22 cellular contexts compared by ENCODE assay signal in the genomic region with DNA sequence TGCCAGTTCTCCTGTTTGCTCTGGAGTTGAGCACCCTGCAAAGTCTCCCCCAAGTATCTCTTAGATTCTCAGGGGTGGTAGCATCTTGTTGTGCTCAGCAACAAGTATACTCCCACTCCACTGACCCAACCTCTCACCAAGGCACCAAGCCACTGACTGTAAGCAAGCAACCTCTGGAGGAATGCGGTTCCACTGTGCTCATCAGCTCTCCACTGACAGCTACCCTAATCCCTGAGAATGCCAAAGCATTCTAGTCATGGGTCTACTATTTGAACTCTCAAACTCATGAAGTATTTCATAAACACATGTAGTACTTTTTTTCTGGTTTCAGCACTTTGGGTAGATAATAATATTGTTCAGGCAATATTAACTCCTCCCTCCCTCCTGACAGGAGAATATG.
A peak's percentile ranks its signal among the peaks of the same experiment; 100 is the strongest.
DNase-seq lines count a peak whose midpoint lies in the region; TF ChIP-seq lines count a peak whose summit lies in the region.
"Had no signal": no experiment of that assay in that cellular context is flagged by ENCODE, and none has a peak within 500 bp of the region (broad histone marks: within the 10 kb centered on the region; RNA-seq: fewer than 3 reads in every experiment).

No MANE protein-coding gene starts in this region.

- TF ChIP-seq CTCF in AG04450 (IDR thresholded peaks at IDR 0.05; ENCODE audit: low read depth, low read length) = no peak
- TF ChIP-seq CTCF in choroid plexus epithelial cell (conservative IDR thresholded peaks at IDR 0.05; ENCODE audit: low read depth, low read length) = no peak
- TF ChIP-seq CTCF in H9 (conservative IDR thresholded peaks at IDR 0.05) = no peak

- H4K5ac ChIP-seq in H9 (ENCODE audit: insufficient read length, low read depth, low read length) = no peak overlapping the region

- no peak overlapping the region for H3K14ac ChIP-seq in H9 (ENCODE audit: insufficient read depth, low read length)

- POLR2A ChIA-PET in AG04450 (lab: Yijun Ruan, JAX) = no interaction called here
- POLR2A ChIA-PET in activated CD4-positive, alpha-beta T cell treated with anti-CD3 and anti-CD28 coated beads, Interleukin-2, amount 10 ng/mL, durations not matched to agents 7 days and 5 days (lab: Charles Lee) = no interaction called here

- no peak overlapping the region for H2AK5ac ChIP-seq in H9 (ENCODE audit: insufficient read length, low read length)

- H2BK15ac ChIP-seq in H9 (ENCODE audit: low read depth, low read length) = no peak overlapping the region

- no peaks in the 10 kb centered on the region for H3K79me2 ChIP-seq in H9 (ENCODE audit: insufficient read depth, low read length)

- DNase-seq in AG04450 (ENCODE audit: low read depth, low spot score) = peak; percentile 30
- peak; percentile 77 for DNase-seq in HCEC 1CT
- peak; percentile 52 for DNase-seq in choroid plexus epithelial cell (ENCODE audit: low read depth)
- peak; percentile 57 for DNase-seq in islet precursor cell
- DNase-seq in activated naive CD4-positive, alpha-beta T cell treated with anti-CD3 and anti-CD28 coated beads, Interleukin-2, amount 50 U/mL, for 16 hours = no peak
- no peak for DNase-seq in activated CD4-positive, alpha-beta T cell treated with anti-CD3 and anti-CD28 coated beads, Interleukin-2, amount 10 ng/mL, durations not matched to agents 7 days and 5 days
- no peak for DNase-seq in H9
- no peak for DNase-seq in NK-92 treated with Interleukin-12 subunit alpha and Interleukin-12 subunit beta, amount 100 ng/mL, for 24 hours (lab: John Stamatoyannopoulos, UW)
- DNase-seq: lower lobe of right lung; NCI-H146; NCI-H524 treated with DMSO at 0.1 percent for 48 hours; occipital lobe; SK-N-SH; spleen; stimulated activated CD4-positive, alpha-beta T cell treated with anti-CD3 and anti-CD28 coated beads, Interleukin-4, amount 100 ng/mL, for 24 hours; stimulated activated naive CD4-positive, alpha-beta T cell treated with Interleukin-2 at 50 U/mL for 16 hours had no signal

- no peaks in the 10 kb centered on the region for H3K4me1 Mint-ChIP-seq in activated CD4-positive, alpha-beta T cell treated with anti-CD3 and anti-CD28 coated beads, Interleukin-2, amount 10 ng/mL, durations not matched to agents 7 days and 5 days
- no peaks in the 10 kb centered on the region for H3K4me1 Mint-ChIP-seq in H9
- H3K4me1 Mint-ChIP-seq: activated T-helper 17 cell treated with anti-CD3 and anti-CD28 coated beads, Interleukin-2, amount 50 U/mL, for 72 hours; CD14-positive monocyte had no signal

- H2BK120ac ChIP-seq in H9 (ENCODE audit: low read depth, low read length, poor library complexity, severe bottlenecking) = no peak overlapping the region

- CTCF ChIA-PET in AG04450 (lab: Charles Lee) = no interaction called here
- CTCF ChIA-PET in activated CD4-positive, alpha-beta T cell treated with anti-CD3 and anti-CD28 coated beads, Interleukin-2, amount 10 ng/mL, durations not matched to agents 7 days and 5 days (lab: Charles Lee) = interaction anchor here (0.5 kb wide), 1 partner anchor 157 kb away, joined by 4 read pairs; no protein-coding TSS in a partner anchor

- H3T11ph ChIP-seq in H9 (ENCODE audit: low read length) = no peak overlapping the region

- H3K4me3 ChIP-seq in AG04450 (ENCODE audit: low read depth, low read length) (no peak overlapping the region), choroid plexus epithelial cell (ENCODE audit: low read depth, low read length) (no peak overlapping the region)
- H3K4me3 ChIP-seq: breast epithelium, coronary artery, lower lobe of right lung, spleen had no signal

- no peak overlapping the region for H2BK20ac ChIP-seq in H9 (ENCODE audit: low read depth, low read length, poor library complexity, severe bottlenecking)

- H3K36me3 Mint-ChIP-seq in activated CD4-positive, alpha-beta T cell treated with anti-CD3 and anti-CD28 coated beads, Interleukin-2, amount 10 ng/mL, durations not matched to agents 7 days and 5 days (ENCODE audit: low read depth) = no peaks in the 10 kb centered on the region
- no peaks in the 10 kb centered on the region; a peak in 1 of 7 replicates for H3K36me3 Mint-ChIP-seq in H9 (ENCODE audit: insufficient read depth in 1 of 3, low read depth in 3 of 3)
- H3K36me3 Mint-ChIP-seq: CD14-positive monocyte had no signal

- no peak overlapping the region for H4K91ac ChIP-seq in H9 (ENCODE audit: insufficient read length, low read depth, low read length)

- H3K27ac ChIP-seq in AG04450 (ENCODE audit: low read depth, low read length) (no peak overlapping the region), H9 (ENCODE audit: insufficient read length, low read depth, low read length) (no peak overlapping the region)
- H3K27ac ChIP-seq: breast epithelium, coronary artery, foreskin keratinocyte, lower lobe of right lung, spleen had no signal

- no peak overlapping the region for H3K27ac Mint-ChIP-seq in activated CD4-positive, alpha-beta T cell treated with anti-CD3 and anti-CD28 coated beads, Interleukin-2, amount 10 ng/mL, durations not matched to agents 7 days and 5 days
- no peak overlapping the region for H3K27ac Mint-ChIP-seq in H9
- H3K27ac Mint-ChIP-seq: activated T-helper 17 cell treated with anti-CD3 and anti-CD28 coated beads, Interleukin-2, amount 50 U/mL, for 72 hours; CD14-positive monocyte; T-helper 2 cell treated with Interferon-gamma antibody and Interleukin-4, amounts not matched to agents 5 μg/mL and 100 μg/mL, for 36 hours had no signal

- peaks cover 6% of the 10 kb centered on the region for H3K9me3 Mint-ChIP-seq in activated CD4-positive, alpha-beta T cell treated with anti-CD3 and anti-CD28 coated beads, Interleukin-2, amount 10 ng/mL, durations not matched to agents 7 days and 5 days
- peaks cover 5 to 6% of the 10 kb centered on the region in 2 experiments; a peak in 4 of 5 replicates for H3K9me3 Mint-ChIP-seq in H9

- no peak overlapping the region for H3K23ac ChIP-seq in H9 (ENCODE audit: insufficient read length, low read depth, low read length)

- H3K56ac ChIP-seq in H9 (ENCODE audit: insufficient read length, low read depth, low read length) = no peak overlapping the region

- H3K4me2 ChIP-seq in H9 (ENCODE audit: insufficient read depth, insufficient read length, low read length) = no peak overlapping the region
- H3K4me2 ChIP-seq: SK-N-SH had no signal

- H3K27me3 ChIP-seq in AG04450 (ENCODE audit: control insufficient read depth, insufficient read depth, low read length) (no peaks in the 10 kb centered on the region), H9 (ENCODE audit: insufficient read depth, low read length) (no peaks in the 10 kb centered on the region)
- H3K27me3 ChIP-seq: breast epithelium, spleen had no signal

- H2AFZ ChIP-seq in H9 (ENCODE audit: low read length) = no peak overlapping the region

- no CpG with 5 or more reads among the region's 1 CpG for WGBS in H9 (ENCODE audit: extremely low coverage, insufficient read length, low lambda C conversion rate)

- no peak overlapping the region for H3K4me3 Mint-ChIP-seq in activated CD4-positive, alpha-beta T cell treated with anti-CD3 and anti-CD28 coated beads, Interleukin-2, amount 10 ng/mL, durations not matched to agents 7 days and 5 days
- no peak overlapping the region for H3K4me3 Mint-ChIP-seq in H9
- H3K4me3 Mint-ChIP-seq: activated T-helper 17 cell treated with anti-CD3 and anti-CD28 coated beads, Interleukin-2, amount 50 U/mL, for 72 hours; CD14-positive monocyte; T-helper 2 cell treated with Interferon-gamma antibody and Interleukin-4, amounts not matched to agents 5 μg/mL and 100 μg/mL, for 36 hours had no signal

- no peaks in the 10 kb centered on the region for H4K20me1 ChIP-seq in H9 (ENCODE audit: control insufficient read depth, insufficient read depth, insufficient read length)

- H3K9me3 ChIP-seq in AG04450 (ENCODE audit: control insufficient read depth, insufficient read depth, low read length) (no peaks in the 10 kb centered on the region), H9 (ENCODE audit: control insufficient read depth, low read depth, low read length) (no peaks in the 10 kb centered on the region)
- H3K9me3 ChIP-seq: lower lobe of right lung, SK-N-SH had no signal

- H4K8ac ChIP-seq in H9 (replicated peaks; ENCODE audit: insufficient read length, low read depth, low read length) = no peak overlapping the region

- H3K23me2 ChIP-seq in H9 (ENCODE audit: insufficient read length, low read depth, low read length, poor library complexity, severe bottlenecking) = no peaks in the 10 kb centered on the region

- no peaks in the 10 kb centered on the region for H3K4me1 ChIP-seq in H9 (ENCODE audit: insufficient read depth, low read length)
- H3K4me1 ChIP-seq: breast epithelium, foreskin keratinocyte, lower lobe of right lung, spleen had no signal

- no peak overlapping the region for H3K18ac ChIP-seq in H9 (ENCODE audit: insufficient read length, low read depth, low read length)

- no peak overlapping the region for H2BK5ac ChIP-seq in H9 (ENCODE audit: insufficient read length, low read length)

- H3K79me1 ChIP-seq in H9 (ENCODE audit: insufficient read depth, low read depth, low read length, poor library complexity, severe bottlenecking) = no peaks in the 10 kb centered on the region

- H3K27me3 Mint-ChIP-seq in activated CD4-positive, alpha-beta T cell treated with anti-CD3 and anti-CD28 coated beads, Interleukin-2, amount 10 ng/mL, durations not matched to agents 7 days and 5 days = peaks cover 10% of the 10 kb centered on the region
- peaks cover 3% of the 10 kb centered on the region; the same call in 1 of the 2 replicates for H3K27me3 Mint-ChIP-seq in H9 (ENCODE audit: low read depth)

- H3K9ac ChIP-seq in H9 (ENCODE audit: extremely low read depth, insufficient read length, low read length) = no peak overlapping the region
- H3K9ac ChIP-seq: SK-N-SH had no signal

- H2BK12ac ChIP-seq in H9 (ENCODE audit: insufficient read length, low read depth, low read length) = no peak overlapping the region

- H3K4ac ChIP-seq in H9 (ENCODE audit: low read depth, low read length) = no peak overlapping the region

Comparison
In these comparisons a context has a peak if more than half of its experiments do, and no peak if none do; other contexts are left out.
1. DNase-seq: peak in AG04450 (single experiment), HCEC 1CT (single experiment), choroid plexus epithelial cell (single experiment) and islet precursor cell (single experiment); none in activated naive CD4-positive, alpha-beta T cell treated with anti-CD3 and anti-CD28 coated beads, Interleukin-2, amount 50 U/mL, for 16 hours (single experiment), activated CD4-positive, alpha-beta T cell treated with anti-CD3 and anti-CD28 coated beads, Interleukin-2, amount 10 ng/mL, durations not matched to agents 7 days and 5 days (single experiment), H9 (single experiment) and NK-92 treated with Interleukin-12 subunit alpha and Interleukin-12 subunit beta, amount 100 ng/mL, for 24 hours (single experiment).